In the genomic region with DNA sequence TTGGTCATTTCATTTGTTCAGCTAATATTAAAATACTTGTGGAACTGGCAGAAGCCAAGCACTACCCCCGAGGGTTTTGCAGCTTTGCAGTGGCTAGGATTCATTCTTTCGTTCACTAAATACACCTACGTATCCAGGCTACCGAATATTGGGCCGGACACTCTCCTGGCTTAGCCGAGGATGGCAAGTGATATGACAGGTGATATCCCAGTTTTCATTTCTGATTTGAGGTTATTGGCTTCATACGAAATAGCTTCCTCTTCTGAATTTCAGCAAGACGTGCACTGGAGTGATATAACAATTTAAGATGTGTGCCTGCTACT, we compare ENCODE assay signal across 8 cellular contexts. TPM values are rescaled to one million over a fixed set of nuclear protein-coding genes. Genes with fewer than 3 reads are reported as not detected.
DNase-seq lines count a peak whose midpoint lies in the region; ATAC-seq and TF ChIP-seq lines count a peak whose summit lies in the region.

No MANE protein-coding gene starts in this region.

- CTCF ChIA-PET in AG04449 (lab: Yijun Ruan, JAX) = interaction anchor here (0.8 to 1.5 kb wide), 6 partner anchors 11 to 745 kb away, joined by 3 to 5 read pairs (median 4); no protein-coding TSS in a partner anchor

- H3K27ac ChIP-seq in lower lobe of right lung (peak overlapping the region; percentile 61), uterus (peak overlapping the region; percentile 20 to 28)

- no peak for TF ChIP-seq POLR2A in uterus (IDR thresholded peaks at IDR 0.05)

- no peaks in the 10 kb centered on the region for H3K36me3 ChIP-seq in lower lobe of right lung
- no peaks in the 10 kb centered on the region for H3K36me3 ChIP-seq in uterus

- in situ Hi-C loops in astrocyte of the spinal cord (cut with HindIII; ENCODE audit: low sequenced_read_pairs) = no loop called here

- H3K9me3 ChIP-seq in lower lobe of right lung = no peaks in the 10 kb centered on the region
- H3K9me3 ChIP-seq in uterus = no peaks in the 10 kb centered on the region

- intact Hi-C loops in lower lobe of right lung (cut with DNase I) = no loop called here
- intact Hi-C loops in uterus (cut with DNase I; ENCODE audit: low total_unique reads) = no loop called here

- ATAC-seq in GM19035 (IDR thresholded peaks at IDR 0.05; ENCODE audit: unreplicated experiment) (peak; percentile 17), HG03520 (IDR thresholded peaks at IDR 0.05; ENCODE audit: unreplicated experiment) (peak; percentile 2), lower lobe of right lung (peak; percentile 4 to 29)

- H3K27me3 ChIP-seq in lower lobe of right lung (ENCODE audit: low read depth) (no peaks in the 10 kb centered on the region), uterus (no peaks in the 10 kb centered on the region)

- DNase-seq in AG04449 (ENCODE audit: low read depth, low spot score) (no peak), astrocyte of the spinal cord (ENCODE audit: low read depth, low spot score) (no peak), lower lobe of right lung (no peak), uterus (no peak), amniotic stem cell (lab: John Stamatoyannopoulos, UW) (no peak), iPS-NIHi11 (ENCODE audit: low spot score) (no peak)

- H3K4me3 ChIP-seq in AG04449 (ENCODE audit: low read depth, low read length) (peak overlapping the region; percentile 96), astrocyte of the spinal cord (ENCODE audit: low read depth, low read length) (peak overlapping the region; percentile 89), lower lobe of right lung (peak overlapping the region; percentile 76), uterus (peak overlapping the region; percentile 51 to 56)

- TF ChIP-seq CTCF in AG04449 (IDR thresholded peaks at IDR 0.05; ENCODE audit: insufficient read depth, low read length, missing control alignments) (no peak), astrocyte of the spinal cord (IDR thresholded peaks at IDR 0.05; ENCODE audit: low read depth, low read length) (no peak), lower lobe of right lung (IDR thresholded peaks at IDR 0.05) (no peak), uterus (IDR thresholded peaks at IDR 0.05) (no peak)

- H3K4me1 ChIP-seq in lower lobe of right lung (peaks cover 21% of the 10 kb centered on the region), uterus (peaks cover 0 to 4% of the 10 kb centered on the region in 2 donors)

- POLR2A ChIA-PET in AG04449 (lab: Yijun Ruan, JAX) = interaction anchor here (0.6 to 1.7 kb wide), 4 partner anchors 24 to 752 kb away, joined by 3 to 11 read pairs (median 4); partner anchors contain the start of gene BCLAF1

RNA-seq across cellular contexts. Expression of gene MTFR2, which starts 0.5 kb away (rescaled TPM):
- total RNA-seq in lower lobe of right lung = 1.5 TPM
- 1 to 10 TPM in 1 of 4 donors, not detected in 3; 2.4 TPM for total RNA-seq in uterus

RNA-seq across cellular contexts. Expression of gene BCLAF1, which starts 39.0 kb away (rescaled TPM):
- 132 TPM for total RNA-seq in lower lobe of right lung
- 100 to 1,000 TPM in 3 of 4 donors, 10 to 100 TPM in 1; 34.6 to 237 (median 211) TPM for total RNA-seq in uterus
